In genomic region chr9:121607434-121608248, GRCh38 we compare ENCODE assay signal across 10 cellular contexts. TPM values are rescaled to one million over a fixed set of nuclear protein-coding genes. Genes with fewer than 3 reads are reported as not detected.
A peak's percentile ranks its signal among the peaks of the same experiment; 100 is the strongest.
DNase-seq lines count a peak whose midpoint lies in the region; ATAC-seq, FAIRE-seq and TF ChIP-seq lines count a peak whose summit lies in the region.
"Had no signal": no experiment of that assay in that cellular context is flagged by ENCODE, and none has a peak within 500 bp of the region (broad histone marks: within the 10 kb centered on the region; RNA-seq: fewer than 3 reads in every experiment).

No MANE protein-coding gene starts in this region.

- FAIRE-seq in astrocyte (lab: Jason Lieb, UNC): no peak
- no peak for FAIRE-seq in keratinocyte (lab: Jason Lieb, UNC)

- H3K4me1 Mint-ChIP-seq in astrocyte (ENCODE audit: low read depth, unreplicated experiment): peaks cover 25% of the 10 kb centered on the region

- H3K36me3 Mint-ChIP-seq in astrocyte (ENCODE audit: low read depth, unreplicated experiment): peaks cover 2% of the 10 kb centered on the region

- H3K4me2 ChIP-seq in astrocyte (ENCODE audit: low read length) (peak overlapping the region; percentile 47), keratinocyte (ENCODE audit: control insufficient read depth, extremely low read depth, insufficient read depth, low read depth, low read length) (peak overlapping the region; percentile 51)

- no peak overlapping the region for H3K27ac Mint-ChIP-seq in astrocyte (ENCODE audit: unreplicated experiment)

- H3K79me2 ChIP-seq in astrocyte (ENCODE audit: insufficient read depth, low read length) (no peaks in the 10 kb centered on the region), keratinocyte (ENCODE audit: control insufficient read depth, insufficient read depth, low read length) (no peaks in the 10 kb centered on the region)

- H3K9ac ChIP-seq in astrocyte (ENCODE audit: low read length): peak overlapping the region; percentile 4
- no peak overlapping the region for H3K9ac ChIP-seq in keratinocyte (ENCODE audit: control insufficient read depth, extremely low read depth, insufficient read depth, low read length)

- TF ChIP-seq POLR2A in vagina (IDR thresholded peaks at IDR 0.05) (no peak), testis (IDR thresholded peaks at IDR 0.05) (no peak)

- no peak overlapping the region for H3K27ac ChIP-seq in astrocyte (ENCODE audit: low read depth, low read length)
- H3K27ac ChIP-seq in keratinocyte (ENCODE audit: control insufficient read depth, insufficient read depth, low read length): no peak overlapping the region
- H3K27ac ChIP-seq in vagina: peak overlapping the region; percentile 2
- H3K27ac ChIP-seq in testis: no peak overlapping the region

- dilution Hi-C loops in keratinocyte (cut with MboI; ENCODE audit: extremely low pct_ligation_motif_present, low sequenced_read_pairs): no loop called here

- peak; percentile 24 for DNase-seq in NCI-H510A treated with DMSO at 0.1 percent for 48 hours (lab: John Stamatoyannopoulos, UW)
- DNase-seq in NCI-H510A (lab: John Stamatoyannopoulos, UW): no peak
- DNase-seq in astrocyte (ENCODE audit: low read depth): peak; percentile 46
- DNase-seq in keratinocyte (ENCODE audit: low read depth, low spot score): no peak
- no peak for DNase-seq in vagina (ENCODE audit: extremely low spot score in 2 of 2)
- no peak for DNase-seq in testis
- DNase-seq: erythroblast, Peyer's patch had no signal

- TF ChIP-seq CTCF in astrocyte (IDR thresholded peaks at IDR 0.05; ENCODE audit: insufficient read depth, low read depth, low read length): no peak
- no peak for TF ChIP-seq CTCF in keratinocyte (optimal IDR thresholded peaks at IDR 0.05 in 1 of 3, IDR thresholded peaks at IDR 0.05 in 1 of 3, conservative IDR thresholded peaks at IDR 0.05 in 1 of 3; ENCODE audit: extremely low read depth in 1 of 3, insufficient read depth in 2 of 3, low read length in 3 of 3)
- no peak for TF ChIP-seq CTCF in vagina (IDR thresholded peaks at IDR 0.05)
- no peak for TF ChIP-seq CTCF in testis (IDR thresholded peaks at IDR 0.05)

- no peaks in the 10 kb centered on the region for H3K9me1 ChIP-seq in keratinocyte (ENCODE audit: control insufficient read depth, extremely low read depth, insufficient read depth, low read length)

- H3K9me3 Mint-ChIP-seq in astrocyte (ENCODE audit: unreplicated experiment): no peaks in the 10 kb centered on the region

- peaks cover 24% of the 10 kb centered on the region for H4K20me1 ChIP-seq in astrocyte (ENCODE audit: insufficient read depth, low read length)
- no peaks in the 10 kb centered on the region for H4K20me1 ChIP-seq in keratinocyte (ENCODE audit: control insufficient read depth, extremely low read depth, insufficient read depth, low read length)

- peaks cover 14% of the 10 kb centered on the region for H3K4me1 ChIP-seq in astrocyte (ENCODE audit: insufficient read depth, low read length)
- peaks cover 18% of the 10 kb centered on the region for H3K4me1 ChIP-seq in keratinocyte (ENCODE audit: control insufficient read depth, extremely low read depth, insufficient read depth, low read length)
- H3K4me1 ChIP-seq in vagina: peaks cover 61% of the 10 kb centered on the region
- H3K4me1 ChIP-seq in testis: peaks cover 3% of the 10 kb centered on the region

- H2AFZ ChIP-seq in astrocyte (ENCODE audit: low read depth, low read length) (no peak overlapping the region), keratinocyte (ENCODE audit: control insufficient read depth, low read length) (no peak overlapping the region)

- H3K9me3 ChIP-seq in astrocyte (ENCODE audit: insufficient read depth, low read depth, low read length): no peaks in the 10 kb centered on the region
- no peaks in the 10 kb centered on the region for H3K9me3 ChIP-seq in keratinocyte (ENCODE audit: control insufficient read depth, low read depth, low read length)
- no peaks in the 10 kb centered on the region for H3K9me3 ChIP-seq in vagina
- H3K9me3 ChIP-seq in testis: no peaks in the 10 kb centered on the region
- H3K9me3 ChIP-seq: Peyer's patch had no signal

- H3K27me3 Mint-ChIP-seq in astrocyte (ENCODE audit: low read depth, unreplicated experiment): peaks cover 5% of the 10 kb centered on the region

- intact Hi-C loops in vagina (cut with DNase I): no loop called here
- intact Hi-C loops in testis (cut with DNase I; ENCODE audit: low total_unique reads): no loop called here

- H3K4me3 ChIP-seq in astrocyte (ENCODE audit: insufficient read depth, low read depth, low read length): no peak overlapping the region
- no peak overlapping the region for H3K4me3 ChIP-seq in keratinocyte (ENCODE audit: control insufficient read depth in 2 of 3, extremely low read depth in 1 of 3, insufficient read depth in 2 of 3, low read depth in 1 of 3, low read length in 3 of 3)
- H3K4me3 ChIP-seq in vagina: no peak overlapping the region
- no peak overlapping the region for H3K4me3 ChIP-seq in testis
- H3K4me3 ChIP-seq: Peyer's patch had no signal

- ATAC-seq in GM18502 (IDR thresholded peaks at IDR 0.05; ENCODE audit: poor library complexity, unreplicated experiment) (no peak), HG02970 (IDR thresholded peaks at IDR 0.05; ENCODE audit: low FRiP score, unreplicated experiment) (no peak)

- H3K27me3 ChIP-seq in astrocyte (ENCODE audit: insufficient read depth, low read length): peaks cover under 1% of the 10 kb centered on the region
- peaks cover 3% of the 10 kb centered on the region for H3K27me3 ChIP-seq in keratinocyte (ENCODE audit: control insufficient read depth, extremely low read depth, insufficient read depth, low read length)
- no peaks in the 10 kb centered on the region for H3K27me3 ChIP-seq in vagina
- H3K27me3 ChIP-seq in testis: no peaks in the 10 kb centered on the region
- H3K27me3 ChIP-seq: Peyer's patch had no signal

- H3K4me3 Mint-ChIP-seq in astrocyte (ENCODE audit: unreplicated experiment): no peak overlapping the region

- 64 to 72% methylated on average over 13 of the region's 13 CpGs for WGBS in testis, 2 donors

- H3K36me3 ChIP-seq in astrocyte (ENCODE audit: insufficient read depth, low read length) (no peaks in the 10 kb centered on the region), keratinocyte (ENCODE audit: control insufficient read depth in 2 of 2, extremely low read depth in 1 of 2, insufficient read depth in 2 of 2, low read length in 2 of 2) (no peaks in the 10 kb centered on the region), vagina (no peaks in the 10 kb centered on the region), testis (ENCODE audit: low read depth, missing control alignments) (no peaks in the 10 kb centered on the region)
- H3K36me3 ChIP-seq: Peyer's patch had no signal

RNA-seq across cellular contexts. Expression of gene DAB2IP, which starts 43.8 kb away (rescaled TPM):
- 41.4 and 41.7 TPM in 2 replicates for total RNA-seq in astrocyte
- 28.6 to 36.6 TPM (median 30.9 TPM) in 3 replicates for polyA plus RNA-seq in keratinocyte
- 15.5 TPM for polyA plus RNA-seq in keratinocyte (2011; ENCODE audit: low read depth)
- polyA plus RNA-seq in keratinocyte (2011; cell fraction: cytosol; rRNA removed): 21.9 and 32.2 TPM in 2 replicates
- 49.2 and 60.4 TPM in 2 replicates for polyA plus RNA-seq in keratinocyte (2011; cell fraction: nucleus; rRNA removed)
- 17.8 and 33.8 TPM in 2 replicates for polyA plus RNA-seq in keratinocyte (2012; ENCODE audit: low replicate concordance)
- 86.8 to 140 TPM (median 108 TPM) in 3 replicates for polyA minus RNA-seq in keratinocyte
- 62.5 TPM for polyA minus RNA-seq in keratinocyte (2011; cell fraction: cytosol; rRNA and poly(A)+ RNA removed)
- 73.0 and 76.5 TPM in 2 replicates for polyA minus RNA-seq in keratinocyte (2011; cell fraction: nucleus; rRNA and poly(A)+ RNA removed)
- 38.8 TPM for total RNA-seq in vagina
- total RNA-seq in testis: 100 to 1,000 TPM; 102 to 136 TPM
- 57.7 TPM for polyA plus RNA-seq in testis (ENCODE audit: insufficient read depth, low read depth, low replicate concordance)

Comparison
In these comparisons a context has a peak if more than half of its experiments do, and no peak if none do; other contexts are left out.
1. DNase-seq: peak in NCI-H510A treated with DMSO at 0.1 percent for 48 hours (single experiment) and astrocyte (single experiment); none in NCI-H510A (single experiment), keratinocyte (single experiment), vagina (0 of 2) and testis (single experiment).